ENCODE assay signal across 1 cellular context in genomic region chr2:207539470-207539869, GRCh38.
TF ChIP-seq lines count a peak whose summit lies in the region.

No MANE protein-coding gene starts in this region.

TF ChIP-seq in HepG2, 621 proteins besides CTCF, POLR2A, EP300 and RAD21:
- TF ChIP-seq ZNF790 (CRISPR knock-in tag; IDR thresholded peaks at IDR 0.05; ENCODE audit: borderline replicate concordance): no peak
- TF ChIP-seq ZNF792 (CRISPR knock-in tag; IDR thresholded peaks at IDR 0.05): no peak
- TF ChIP-seq CEBPB (IDR thresholded peaks at IDR 0.05; ENCODE audit: borderline replicate concordance, low read depth, low read length): 0 out of 2 replicates have a peak, but pooled peaks have one; percentile 6
